ENCODE assay signal across 14 cellular contexts in genomic region chr1:185672719-185673360, GRCh38.
DNase-seq lines count a peak whose midpoint lies in the region; ATAC-seq and TF ChIP-seq lines count a peak whose summit lies in the region.
"Had no signal": no experiment of that assay in that cellular context is flagged by ENCODE, and none has a peak within 500 bp of the region (broad histone marks: within the 10 kb centered on the region; RNA-seq: fewer than 3 reads in every experiment).

No MANE protein-coding gene starts in this region.

- peaks cover 0 to 10% (median 0%) of the 10 kb centered on the region in 5 donors for H3K36me3 Mint-ChIP-seq in naive thymus-derived CD4-positive, alpha-beta T cell
- H3K36me3 Mint-ChIP-seq: WTC11 had no signal

- H3K79me1 ChIP-seq in IMR-90 (ENCODE audit: low read depth in 1 of 2, low read length in 2 of 2) = no peaks in the 10 kb centered on the region

- H2BK20ac ChIP-seq in IMR-90 (ENCODE audit: low read depth, low read length) = no peak overlapping the region

- H3K27me3 Mint-ChIP-seq in naive thymus-derived CD4-positive, alpha-beta T cell = no peaks in the 10 kb centered on the region

- DNase-seq in AML-193 (lab: John Stamatoyannopoulos, UW) (peak; percentile 13 to 23), IMR-90 (no peak), amniotic epithelial cell (ENCODE audit: low read depth) (peak; percentile 60), WERI-Rb-1 (no peak), glomerular visceral epithelial cell (ENCODE audit: extremely low spot score) (no peak)
- DNase-seq in naive thymus-derived CD4-positive, alpha-beta T cell = no peak
- no peak for DNase-seq in activated CD4-positive, CD25-positive, alpha-beta regulatory T cell treated with anti-CD3 and anti-CD28 coated beads, Interleukin-2, amount 50 U/mL, for 72 hours
- no peak for DNase-seq in stimulated activated CD4-positive, alpha-beta T cell treated with anti-CD3 and anti-CD28 coated beads, Interleukin-2, amount 100 ng/mL, for 48 hours
- DNase-seq: DMS79; MG63; stimulated activated CD8-positive, alpha-beta memory T cell treated with anti-CD3 and anti-CD28 coated beads, Interleukin-4, amount 100 ng/mL, for 48 hours had no signal

- no peak overlapping the region for H2AK9ac ChIP-seq in IMR-90 (replicated peaks; ENCODE audit: low read depth, low read length, poor library complexity)

- peak overlapping the region; percentile 49 for H2AFZ ChIP-seq in IMR-90 (replicated peaks; ENCODE audit: low read length, poor library complexity)

- H3K4me3 ChIP-seq in IMR-90 (ENCODE audit: insufficient read depth, low read depth, low read length) = no peak overlapping the region
- H3K4me3 ChIP-seq in naive thymus-derived CD4-positive, alpha-beta T cell (ENCODE audit: low read length) = no peak overlapping the region
- H3K4me3 ChIP-seq in WERI-Rb-1 (ENCODE audit: low read depth, low read length) = no peak overlapping the region
- H3K4me3 ChIP-seq: adrenal gland, MG63 had no signal

- H3K36me3 ChIP-seq in IMR-90 (ENCODE audit: control insufficient read depth, insufficient read depth, low read length) (no peaks in the 10 kb centered on the region), WERI-Rb-1 (no peaks in the 10 kb centered on the region)
- no peaks in the 10 kb centered on the region for H3K36me3 ChIP-seq in naive thymus-derived CD4-positive, alpha-beta T cell (ENCODE audit: control insufficient read depth in 2 of 3, insufficient read depth in 3 of 3, low read length in 3 of 3)
- H3K36me3 ChIP-seq: adrenal gland, MG63 had no signal

- 100% methylated on average over 1 of the region's 3 CpGs; no CpG with 5 or more reads in 1 of the 2 experiments for WGBS in IMR-90 (ENCODE audit: extremely low coverage in 2 of 2, insufficient read length in 1 of 2), 2 experiments

- no peaks in the 10 kb centered on the region for H3K4me1 ChIP-seq in IMR-90 (ENCODE audit: control insufficient read depth, insufficient read depth, low read length)
- H3K4me1 ChIP-seq in naive thymus-derived CD4-positive, alpha-beta T cell (ENCODE audit: control insufficient read depth in 2 of 2, insufficient read depth in 2 of 2, low read length in 2 of 2) = peaks cover 8 to 28% of the 10 kb centered on the region in 2 donors
- H3K4me1 ChIP-seq: adrenal gland had no signal

- no peaks in the 10 kb centered on the region for H3K27me3 ChIP-seq in IMR-90 (ENCODE audit: control insufficient read depth, insufficient read depth, low read length)
- H3K27me3 ChIP-seq in naive thymus-derived CD4-positive, alpha-beta T cell (ENCODE audit: control insufficient read depth in 2 of 2, insufficient read depth in 2 of 2, low read length in 2 of 2) = no peaks in the 10 kb centered on the region
- H3K27me3 ChIP-seq in WERI-Rb-1 (ENCODE audit: insufficient read depth, low read depth, severe bottlenecking) = peaks cover 10% of the 10 kb centered on the region
- H3K27me3 ChIP-seq: adrenal gland, MG63 had no signal

- no peak for ATAC-seq in IMR-90 (ENCODE audit: low read depth)
- ATAC-seq in naive thymus-derived CD4-positive, alpha-beta T cell = no peak
- ATAC-seq: HCT116, WTC11 had no signal

- BruUV-seq in IMR-90 (replicated peaks; lab: Mats Ljungman, UMichigan) = no TSS peak

- CTCF ChIA-PET in IMR-90 (lab: Yijun Ruan, JAX) = no interaction called here
- CTCF ChIA-PET in naive thymus-derived CD4-positive, alpha-beta T cell (lab: Charles Lee) = interaction anchor here (1.7 to 4.8 kb wide), 2 partner anchors 21 to 434 kb away, joined by 8 to 62 read pairs; no protein-coding TSS in a partner anchor

- POLR2A ChIA-PET in IMR-90 (lab: Charles Lee; ENCODE audit: unreplicated experiment) = no interaction called here
- POLR2A ChIA-PET in naive thymus-derived CD4-positive, alpha-beta T cell (lab: Charles Lee) = interaction anchor here (2.1 to 4.4 kb wide), 2 partner anchors 356 to 391 kb away, joined by 7 to 30 read pairs; partner anchors contain the start of gene IVNS1ABP

- H3K23ac ChIP-seq in IMR-90 (ENCODE audit: low read depth, low read length) = no peak overlapping the region

- H3K9me3 Mint-ChIP-seq in naive thymus-derived CD4-positive, alpha-beta T cell = peaks cover 0 to 6% (median 0%) of the 10 kb centered on the region in 11 donors
- H3K9me3 Mint-ChIP-seq: WTC11 had no signal

- intact Hi-C loops in IMR-90 (cut with micrococcal nuclease) = loop anchor here (5.0 to 10.0 kb wide), 4 partner anchors 501 to 868 kb away; partner anchors contain the start of genes SWT1 and TRMT1L
- intact Hi-C loops in naive thymus-derived CD4-positive, alpha-beta T cell (cut with micrococcal nuclease) = loop anchor here in 1 of 2 donors (5.0 to 10.0 kb wide), 3 partner anchors 111 to 628 kb away; partner anchors contain the start of gene RNF2

- no peak for TF ChIP-seq RAD21 in IMR-90 (IDR thresholded peaks at IDR 0.05; ENCODE audit: low read length)

- peak overlapping the region in 4 of 10 donors; percentile 38 to 70 (median 63) for H3K4me3 Mint-ChIP-seq in naive thymus-derived CD4-positive, alpha-beta T cell
- H3K4me3 Mint-ChIP-seq: WTC11 had no signal

- H2BK120ac ChIP-seq in IMR-90 (ENCODE audit: low read depth, low read length) = no peak overlapping the region

- no peak overlapping the region for H4K5ac ChIP-seq in IMR-90 (ENCODE audit: low read depth, low read length)

- no peak overlapping the region for H3K18ac ChIP-seq in IMR-90 (ENCODE audit: low read depth, low read length)

- H4K91ac ChIP-seq in IMR-90 (ENCODE audit: insufficient read depth, low read depth, low read length) = no peak overlapping the region

- H3K9me3 ChIP-seq in IMR-90 (ENCODE audit: control insufficient read depth, insufficient read depth, low read length) = no peaks in the 10 kb centered on the region
- no peaks in the 10 kb centered on the region for H3K9me3 ChIP-seq in naive thymus-derived CD4-positive, alpha-beta T cell (ENCODE audit: control insufficient read depth in 2 of 3, low read length in 3 of 3)
- H3K9me3 ChIP-seq in WERI-Rb-1 (ENCODE audit: severe bottlenecking) = no peaks in the 10 kb centered on the region
- H3K9me3 ChIP-seq: adrenal gland, MG63 had no signal

- peaks cover 25 to 58% (median 45%) of the 10 kb centered on the region in 7 donors for H3K4me1 Mint-ChIP-seq in naive thymus-derived CD4-positive, alpha-beta T cell

- no peak overlapping the region for H2AK5ac ChIP-seq in IMR-90 (ENCODE audit: low read depth, low read length)

- no peak overlapping the region for H3K9ac ChIP-seq in IMR-90 (ENCODE audit: low read depth, low read length)

- in situ Hi-C loops in IMR-90 (cut with MboI; ENCODE audit: low sequenced_read_pairs) = loop anchor here (10.0 kb wide), 1 partner anchor 678 kb away; no protein-coding TSS in a partner anchor

- H2BK15ac ChIP-seq in IMR-90 (ENCODE audit: low read depth, low read length) = no peak overlapping the region

- dilution Hi-C loops in IMR-90 (cut with HindIII; ENCODE audit: low sequenced_read_pairs, unreplicated experiment) = no loop called here

- H3K4ac ChIP-seq in IMR-90 (ENCODE audit: low read depth, low read length) = no peak overlapping the region

- H2BK5ac ChIP-seq in IMR-90 (ENCODE audit: low read depth, low read length, poor library complexity, severe bottlenecking) = no peak overlapping the region

- H3K9me1 ChIP-seq in IMR-90 (ENCODE audit: insufficient read depth, low read length) = no peaks in the 10 kb centered on the region; the same call in 1 of the 2 replicates

- H3K56ac ChIP-seq in IMR-90 (ENCODE audit: extremely low read depth, insufficient read depth, low read length) = no peak overlapping the region

- H4K20me1 ChIP-seq in IMR-90 (ENCODE audit: insufficient read depth, low read length) = no peaks in the 10 kb centered on the region

- no peak overlapping the region for H4K8ac ChIP-seq in IMR-90 (ENCODE audit: low read depth in 2 of 2, low read length in 2 of 2)

- H3K4me2 ChIP-seq in IMR-90 (ENCODE audit: low read depth, low read length) = no peak overlapping the region

- H3K27ac Mint-ChIP-seq in naive thymus-derived CD4-positive, alpha-beta T cell = peak overlapping the region in 7 of 9 donors; percentile 7 to 83 (median 75)
- H3K27ac Mint-ChIP-seq: WTC11 had no signal

- TF ChIP-seq CTCF in IMR-90 (conservative IDR thresholded peaks at IDR 0.05; ENCODE audit: low read depth, low read length) = no peak
- no peak for TF ChIP-seq CTCF in WERI-Rb-1 (IDR thresholded peaks at IDR 0.05; ENCODE audit: low read depth, low read length)

- no peak overlapping the region for H3K27ac ChIP-seq in IMR-90 (ENCODE audit: insufficient read depth, low read length)
- no peak overlapping the region for H3K27ac ChIP-seq in naive thymus-derived CD4-positive, alpha-beta T cell (ENCODE audit: low read depth, low read length)
- no peak overlapping the region for H3K27ac ChIP-seq in WERI-Rb-1

- H3K14ac ChIP-seq in IMR-90 (replicated peaks; ENCODE audit: low read depth, low read length) = no peak overlapping the region

- no peak for TF ChIP-seq POLR2A in IMR-90 (IDR thresholded peaks at IDR 0.05; ENCODE audit: low read depth, low read length)

TF ChIP-seq in IMR-90, 13 proteins besides CTCF, POLR2A, EP300 and RAD21:
- TF ChIP-seq MAZ (IDR thresholded peaks at IDR 0.05; ENCODE audit: borderline replicate concordance, low read depth, low read length) (no peak), BHLHE40 (IDR thresholded peaks at IDR 0.05; ENCODE audit: low read depth, low read length) (no peak), MXI1 (IDR thresholded peaks at IDR 0.05; ENCODE audit: borderline replicate concordance, low read depth, low read length) (no peak)

Comparison
In these comparisons a context has a peak if more than half of its experiments do, and no peak if none do; other contexts are left out.
1. DNase-seq: peak in AML-193 (2 of 2) and amniotic epithelial cell (single experiment); none in IMR-90 (single experiment), naive thymus-derived CD4-positive, alpha-beta T cell (0 of 9), WERI-Rb-1 (single experiment), glomerular visceral epithelial cell (single experiment), activated CD4-positive, CD25-positive, alpha-beta regulatory T cell treated with anti-CD3 and anti-CD28 coated beads, Interleukin-2, amount 50 U/mL, for 72 hours (single experiment) and stimulated activated CD4-positive, alpha-beta T cell treated with anti-CD3 and anti-CD28 coated beads, Interleukin-2, amount 100 ng/mL, for 48 hours (0 of 2).